ENCODE assay signal across 1 cellular context in the genomic region with DNA sequence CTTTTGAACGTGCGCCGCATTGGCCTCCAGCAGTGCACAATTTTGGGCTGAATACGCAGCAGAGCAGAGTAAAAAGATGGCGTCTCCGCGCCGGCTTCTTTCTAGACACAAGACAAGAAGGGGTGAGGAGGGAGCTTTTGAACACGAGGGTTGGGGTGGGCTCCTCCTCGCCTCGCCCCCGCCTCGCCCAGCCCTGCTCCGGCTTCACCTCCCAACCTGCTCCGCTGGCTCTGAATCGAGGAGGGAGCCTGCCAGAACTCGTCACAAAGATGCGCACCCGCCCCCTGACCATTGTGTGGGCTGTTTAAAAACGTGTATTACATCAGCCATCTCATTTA.
TF ChIP-seq lines count a peak whose summit lies in the region.

No MANE protein-coding gene starts in this region.

TF ChIP-seq in SK-N-SH, 30 proteins besides CTCF, POLR2A, EP300 and RAD21:
- no peak for TF ChIP-seq EZH2phosphoT487 (IDR thresholded peaks at IDR 0.05; ENCODE audit: borderline replicate concordance, low read depth)
- no peak for TF ChIP-seq TEAD4 (IDR thresholded peaks at IDR 0.05; ENCODE audit: borderline replicate concordance, insufficient read depth)
- no peak for TF ChIP-seq GABPA (IDR thresholded peaks at IDR 0.05; ENCODE audit: low read depth)
- no peak for TF ChIP-seq FOXJ3 (CRISPR knock-in tag; IDR thresholded peaks at IDR 0.05)
- TF ChIP-seq PBX3 (IDR thresholded peaks at IDR 0.05) = no peak
- TF ChIP-seq, protein P1, sequence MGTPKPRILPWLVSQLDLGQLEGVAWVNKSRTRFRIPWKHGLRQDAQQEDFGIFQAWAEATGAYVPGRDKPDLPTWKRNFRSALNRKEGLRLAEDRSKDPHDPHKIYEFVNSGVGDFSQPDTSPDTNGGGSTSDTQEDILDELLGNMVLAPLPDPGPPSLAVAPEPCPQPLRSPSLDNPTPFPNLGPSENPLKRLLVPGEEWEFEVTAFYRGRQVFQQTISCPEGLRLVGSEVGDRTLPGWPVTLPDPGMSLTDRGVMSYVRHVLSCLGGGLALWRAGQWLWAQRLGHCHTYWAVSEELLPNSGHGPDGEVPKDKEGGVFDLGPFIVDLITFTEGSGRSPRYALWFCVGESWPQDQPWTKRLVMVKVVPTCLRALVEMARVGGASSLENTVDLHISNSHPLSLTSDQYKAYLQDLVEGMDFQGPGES (IDR thresholded peaks at IDR 0.05; ENCODE audit: low read depth, low read length) = no peak
- TF ChIP-seq, protein P2, sequence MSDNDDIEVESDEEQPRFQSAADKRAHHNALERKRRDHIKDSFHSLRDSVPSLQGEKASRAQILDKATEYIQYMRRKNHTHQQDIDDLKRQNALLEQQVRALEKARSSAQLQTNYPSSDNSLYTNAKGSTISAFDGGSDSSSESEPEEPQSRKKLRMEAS (IDR thresholded peaks at IDR 0.05; ENCODE audit: low read depth) = no peak
- no peak for TF ChIP-seq TCF12 (IDR thresholded peaks at IDR 0.05)
- no peak for TF ChIP-seq JUND (IDR thresholded peaks at IDR 0.05)
- no peak for TF ChIP-seq CHD2 (IDR thresholded peaks at IDR 0.05; ENCODE audit: low read length, partially characterized antibody)
- no peak for TF ChIP-seq GATA2 (CRISPR knock-in tag; IDR thresholded peaks at IDR 0.05)
- TF ChIP-seq SIN3A (IDR thresholded peaks at IDR 0.05; ENCODE audit: borderline replicate concordance, low read depth, low read length) = no peak
- no peak for TF ChIP-seq ELF1 (IDR thresholded peaks at IDR 0.05)
